Comparison of ENCODE assay signal across 1 cellular context in the genomic region with DNA sequence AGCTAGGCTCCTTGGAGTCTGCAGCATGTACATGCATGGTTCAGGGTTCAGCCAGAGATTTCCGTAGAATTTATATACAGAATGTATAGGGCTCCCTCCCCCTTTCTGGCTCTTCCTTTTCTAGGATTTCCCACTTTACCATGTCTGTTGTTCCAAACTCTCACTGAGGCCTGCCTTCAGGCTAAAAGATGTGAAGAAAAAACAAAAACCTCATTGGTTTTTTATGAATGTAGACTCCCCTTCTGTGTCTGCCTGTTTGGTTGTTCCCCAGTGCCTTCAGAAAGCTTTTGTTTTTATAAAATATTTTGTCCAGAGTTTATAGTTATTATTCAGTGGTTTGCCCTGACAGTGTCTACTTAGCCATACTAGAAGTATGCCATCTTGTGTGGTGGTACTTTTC.
TF ChIP-seq lines count a peak whose summit lies in the region.

No MANE protein-coding gene starts in this region.

TF ChIP-seq in WTC11, 78 proteins besides CTCF, POLR2A, EP300 and RAD21 (continued from another document):
- TF ChIP-seq ZNF263 (CRISPR knock-in tag; IDR thresholded peaks at IDR 0.05; ENCODE audit: low read depth), result no peak
- no peak for TF ChIP-seq NR2C2 (CRISPR knock-in tag; IDR thresholded peaks at IDR 0.05)
- TF ChIP-seq SOX15 (CRISPR knock-in tag; IDR thresholded peaks at IDR 0.05), result no peak
- TF ChIP-seq USF1 (CRISPR knock-in tag; IDR thresholded peaks at IDR 0.05), result no peak
- TF ChIP-seq, protein P1, sequence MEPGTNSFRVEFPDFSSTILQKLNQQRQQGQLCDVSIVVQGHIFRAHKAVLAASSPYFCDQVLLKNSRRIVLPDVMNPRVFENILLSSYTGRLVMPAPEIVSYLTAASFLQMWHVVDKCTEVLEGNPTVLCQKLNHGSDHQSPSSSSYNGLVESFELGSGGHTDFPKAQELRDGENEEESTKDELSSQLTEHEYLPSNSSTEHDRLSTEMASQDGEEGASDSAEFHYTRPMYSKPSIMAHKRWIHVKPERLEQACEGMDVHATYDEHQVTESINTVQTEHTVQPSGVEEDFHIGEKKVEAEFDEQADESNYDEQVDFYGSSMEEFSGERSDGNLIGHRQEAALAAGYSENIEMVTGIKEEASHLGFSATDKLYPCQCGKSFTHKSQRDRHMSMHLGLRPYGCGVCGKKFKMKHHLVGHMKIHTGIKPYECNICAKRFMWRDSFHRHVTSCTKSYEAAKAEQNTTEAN (CRISPR knock-in tag; IDR thresholded peaks at IDR 0.05), result no peak
- TF ChIP-seq EMX1 (CRISPR knock-in tag; IDR thresholded peaks at IDR 0.05), result no peak
- TF ChIP-seq ZNF423 (CRISPR knock-in tag; IDR thresholded peaks at IDR 0.05), result no peak
- no peak for TF ChIP-seq NFATC4 (CRISPR knock-in tag; IDR thresholded peaks at IDR 0.05)
- TF ChIP-seq PREB (CRISPR knock-in tag; IDR thresholded peaks at IDR 0.05; ENCODE audit: borderline replicate concordance), result no peak
- TF ChIP-seq ZNF121 (CRISPR knock-in tag; IDR thresholded peaks at IDR 0.05), result no peak
- TF ChIP-seq TEAD1 (CRISPR knock-in tag; IDR thresholded peaks at IDR 0.05), result no peak
- TF ChIP-seq RELA (CRISPR knock-in tag; IDR thresholded peaks at IDR 0.05; ENCODE audit: borderline replicate concordance), result no peak
- no peak for TF ChIP-seq E2F1 (CRISPR knock-in tag; IDR thresholded peaks at IDR 0.05)
